Comparison of ENCODE assay signal across 24 cellular contexts in the genomic region with DNA sequence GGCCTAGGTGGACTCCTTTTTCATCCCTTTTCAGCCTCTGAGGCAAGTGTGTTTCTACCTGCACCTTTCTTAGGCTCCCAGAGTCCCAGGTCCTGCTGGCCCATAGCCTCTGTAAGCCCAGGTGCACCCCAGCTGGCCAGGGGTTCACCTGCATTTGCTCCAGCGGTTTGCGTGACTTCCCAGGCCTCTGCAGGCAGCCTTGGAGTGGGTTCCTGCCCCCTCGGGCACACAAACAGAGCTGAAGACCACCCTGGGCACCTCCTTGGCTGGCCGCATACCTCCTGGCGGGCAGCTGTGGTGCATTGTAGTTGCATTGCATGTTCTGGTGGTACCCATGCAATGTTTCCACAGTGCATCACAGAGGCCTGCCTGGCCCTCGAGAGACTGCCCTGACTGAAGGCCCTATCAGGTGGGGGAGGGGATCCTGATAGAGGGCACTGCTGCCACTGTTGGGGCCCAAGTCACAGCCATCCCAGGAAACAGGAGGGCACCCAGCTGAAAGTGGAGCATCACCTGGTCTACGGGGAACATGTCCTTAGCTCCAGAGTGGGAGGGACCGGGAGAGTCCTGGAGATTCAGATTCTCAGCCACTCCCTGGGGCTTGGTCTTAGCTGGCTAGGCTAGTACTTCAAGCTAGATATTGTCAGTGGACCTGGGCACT. TPM values are rescaled to one million over a fixed set of nuclear protein-coding genes. Genes with fewer than 3 reads are reported as not detected.
"Had no signal": no experiment of that assay in that cellular context is flagged by ENCODE, and none has a peak within 500 bp of the region (broad histone marks: within the 10 kb centered on the region; RNA-seq: fewer than 3 reads in every experiment).

No MANE protein-coding gene starts in this region.

- H3K27me3 Mint-ChIP-seq: activated CD4-positive, alpha-beta memory T cell treated with anti-CD3 and anti-CD28 coated beads for 36 hours; activated CD4-positive, alpha-beta T cell treated with anti-CD3 and anti-CD28 coated beads, Interleukin-2, amount 10 ng/mL, durations not matched to agents 7 days and 5 days; T-cell had no signal

- H3K9me3 Mint-ChIP-seq: activated CD4-positive, alpha-beta memory T cell treated with anti-CD3 and anti-CD28 coated beads for 36 hours; activated CD4-positive, alpha-beta T cell treated with anti-CD3 and anti-CD28 coated beads, Interleukin-2, amount 10 ng/mL, durations not matched to agents 7 days and 5 days; activated T-cell treated with anti-CD3 and anti-CD28 coated beads, Interleukin-2, amount 50 U/mL, for 72 hours; activated T-helper 2 cell treated with anti-CD3 and anti-CD28 coated beads, Interferon-gamma antibody, Interleukin-2, Interleukin-4, amounts not matched to agents 10 μg/mL and 5 μg/mL and 100 μg/mL, durations not matched to agents 14 hours and 24 hours and 36 hours; T-cell had no signal

- H3K27ac Mint-ChIP-seq: activated CD4-positive, alpha-beta memory T cell treated with anti-CD3 and anti-CD28 coated beads for 36 hours; activated CD4-positive, alpha-beta T cell treated with anti-CD3 and anti-CD28 coated beads, Interleukin-2, amount 10 ng/mL, durations not matched to agents 7 days and 5 days; activated T-cell treated with anti-CD3 and anti-CD28 coated beads, Interleukin-2, amount 50 U/mL, for 72 hours; activated T-helper 2 cell treated with anti-CD3 and anti-CD28 coated beads, Interferon-gamma antibody, Interleukin-2, Interleukin-4, amounts not matched to agents 10 μg/mL and 5 μg/mL and 100 μg/mL, durations not matched to agents 14 hours and 24 hours and 36 hours had no signal

- DNase-seq: activated CD4-positive, alpha-beta memory T cell treated with anti-CD3 and anti-CD28 coated beads for 36 hours; activated CD4-positive, alpha-beta T cell treated with anti-CD3 and anti-CD28 coated beads, Interleukin-2, amount 10 ng/mL, durations not matched to agents 7 days and 5 days; activated CD4-positive, CD25-positive, alpha-beta regulatory T cell; activated gamma-delta T cell treated with Interleukin-2 at 50 U/mL for 16 hours; activated naive CD4-positive, alpha-beta T cell treated with anti-CD3 and anti-CD28 coated beads, Interleukin-2, amount 50 U/mL, for 16 hours; activated T-cell treated with anti-CD3 and anti-CD28 coated beads for 4 hours; activated T-cell treated with anti-CD3 and anti-CD28 coated beads, Interleukin-2, amount 50 U/mL, for 72 hours; body of pancreas; MG63; MV-4-11; NCI-H1105; NCI-H1436 treated with DMSO at 0.1 percent for 48 hours; NCI-H187 treated with DMSO at 0.1 percent for 48 hours; NCI-H2081 treated with DMSO at 0.1 percent for 48 hours; NCI-H446; NCI-H524; PC-3; T-cell had no signal

- H3K4me3 ChIP-seq: ascending aorta, body of pancreas, MG63, SK-N-MC had no signal

- H3K4me3 Mint-ChIP-seq: activated CD4-positive, alpha-beta memory T cell treated with anti-CD3 and anti-CD28 coated beads for 36 hours; activated CD4-positive, alpha-beta T cell treated with anti-CD3 and anti-CD28 coated beads, Interleukin-2, amount 10 ng/mL, durations not matched to agents 7 days and 5 days; activated T-cell treated with anti-CD3 and anti-CD28 coated beads, Interleukin-2, amount 50 U/mL, for 72 hours; T-cell had no signal

- H3K4me1 ChIP-seq: ascending aorta, body of pancreas had no signal

- H3K9me3 ChIP-seq: ascending aorta, body of pancreas, MG63 had no signal

- ATAC-seq: activated T-cell treated with anti-CD3 and anti-CD28 coated beads, Interleukin-2, amount 50 U/mL, for 72 hours; body of pancreas; PC-3; T-cell had no signal

- H3K27ac ChIP-seq: ascending aorta, body of pancreas, SK-N-MC, VCaP had no signal

- H3K27me3 ChIP-seq: ascending aorta, body of pancreas, MG63 had no signal

RNA-seq across cellular contexts. Expression of a gene that starts 14.1 kb away (rescaled TPM):
- total RNA-seq: activated CD4-positive, alpha-beta T cell treated with anti-CD3 and anti-CD28 coated beads, Interleukin-2, amount 10 ng/mL, durations not matched to agents 7 days and 5 days; ascending aorta; body of pancreas; bronchial epithelial cell; PC-3; T-helper 2 cell treated with Interferon-gamma antibody and Interleukin-4, amounts not matched to agents 100 ng/mL and 5 ng/mL, for 36 hours had no signal

RNA-seq across cellular contexts. Expression of a gene that starts 25.8 kb away (rescaled TPM):
- total RNA-seq: ascending aorta, body of pancreas had no signal

RNA-seq across cellular contexts. Expression of a gene that starts 46.2 kb away (rescaled TPM):
- total RNA-seq: ascending aorta, body of pancreas had no signal
